17 cellular contexts compared by ENCODE assay signal in genomic region chr11:93528252-93528651, GRCh38. TPM values are rescaled to one million over a fixed set of nuclear protein-coding genes. Genes with fewer than 3 reads are reported as not detected.
DNase-seq lines count a peak whose midpoint lies in the region; ATAC-seq and TF ChIP-seq lines count a peak whose summit lies in the region.
"Had no signal": no experiment of that assay in that cellular context is flagged by ENCODE, and none has a peak within 500 bp of the region (broad histone marks: within the 10 kb centered on the region; RNA-seq: fewer than 3 reads in every experiment).

No MANE protein-coding gene starts in this region.

- CTCF ChIA-PET in naive thymus-derived CD4-positive, alpha-beta T cell (lab: Charles Lee), result interaction anchor here (1.7 kb wide), 1 partner anchor 13 kb away, joined by 4 read pairs; no protein-coding TSS in a partner anchor

- POLR2A ChIA-PET in naive thymus-derived CD4-positive, alpha-beta T cell (lab: Charles Lee), result no interaction called here

- H3K4me1 Mint-ChIP-seq in naive thymus-derived CD4-positive, alpha-beta T cell, result peaks cover 7 to 88% (median 26%) of the 10 kb centered on the region in 7 donors

- H3K4me1 ChIP-seq in ascending aorta, result peaks cover 13 to 24% of the 10 kb centered on the region in 2 donors
- peaks cover 70% of the 10 kb centered on the region for H3K4me1 ChIP-seq in lower lobe of right lung
- peaks cover 7 to 63% (median 32%) of the 10 kb centered on the region in 5 donors for H3K4me1 ChIP-seq in subcutaneous abdominal adipose tissue (ENCODE audit: control insufficient read depth in 5 of 5, insufficient read depth in 5 of 5, low read length in 5 of 5)
- H3K4me1 ChIP-seq in naive thymus-derived CD4-positive, alpha-beta T cell (ENCODE audit: control insufficient read depth in 2 of 2, insufficient read depth in 2 of 2, low read length in 2 of 2), result no peaks in the 10 kb centered on the region

- peak overlapping the region in 1 of 9 donors; percentile 30 for H3K27ac Mint-ChIP-seq in naive thymus-derived CD4-positive, alpha-beta T cell
- H3K27ac Mint-ChIP-seq: stimulated activated memory B cell treated with anti-CD40 and anti-IgM and Interleukin-4, amounts not matched to agents 10 μg/mL and 1 μg/mL and 100 μg/mL, for 72 hours had no signal

- ATAC-seq in lower lobe of right lung (no peak), HG02759 (IDR thresholded peaks at IDR 0.05; ENCODE audit: unreplicated experiment) (no peak)
- ATAC-seq in naive thymus-derived CD4-positive, alpha-beta T cell, result no peak
- ATAC-seq: stimulated activated memory B cell treated with anti-CD40 and anti-IgM and Interleukin-4, amounts not matched to agents 10 μg/mL and 1 μg/mL and 100 μg/mL, for 72 hours had no signal

- H3K4me3 ChIP-seq in ascending aorta (no peak overlapping the region), lower lobe of right lung (no peak overlapping the region), subcutaneous abdominal adipose tissue (ENCODE audit: low read depth in 1 of 5, low read length in 5 of 5) (no peak overlapping the region)
- H3K4me3 ChIP-seq in naive thymus-derived CD4-positive, alpha-beta T cell (ENCODE audit: low read length), result no peak overlapping the region
- H3K4me3 ChIP-seq: pancreas, Peyer's patch had no signal

- DNase-seq in DMS 273 (lab: John Stamatoyannopoulos, UW; ENCODE audit: unreplicated experiment), result peak; percentile 42
- DNase-seq in DMS 273 treated with DMSO at 0.1 percent for 48 hours (lab: John Stamatoyannopoulos, UW), result no peak
- no peak for DNase-seq in ascending aorta (ENCODE audit: low spot score in 2 of 2)
- no peak for DNase-seq in lower lobe of right lung
- no peak for DNase-seq in naive thymus-derived CD4-positive, alpha-beta T cell
- no peak for DNase-seq in mucosa of gallbladder (ENCODE audit: low spot score)
- DNase-seq: 8988T; activated CD4-positive, alpha-beta T cell treated with anti-CD3 and anti-CD28 coated beads, Interleukin-2, amount 50 U/mL, for 4 hours; activated naive CD4-positive, alpha-beta T cell treated with Interleukin-2 at 50 U/mL for 16 hours; Caco-2; NCI-H1436 treated with DMSO at 0.1 percent for 48 hours; pancreas; Peyer's patch; stimulated activated CD4-positive, alpha-beta T cell treated with anti-CD3 and anti-CD28 coated beads, Interleukin-4, amount 100 ng/mL, for 1 hour had no signal

- peak overlapping the region in 1 of 5 donors; percentile 37 for H3K9ac ChIP-seq in subcutaneous abdominal adipose tissue (ENCODE audit: low read length in 5 of 5)

- intact Hi-C loops in ascending aorta (cut with DNase I), result loop anchor here (5.0 kb wide), 1 partner anchor 44 kb away; no protein-coding TSS in a partner anchor
- intact Hi-C loops in lower lobe of right lung (cut with DNase I), result no loop called here
- intact Hi-C loops in naive thymus-derived CD4-positive, alpha-beta T cell (cut with micrococcal nuclease), result loop anchor here in 1 of 2 donors (10.0 kb wide), 1 partner anchor 597 kb away; the partner anchor contains the start of gene PANX1

- no peak overlapping the region for H3K4me3 Mint-ChIP-seq in naive thymus-derived CD4-positive, alpha-beta T cell
- H3K4me3 Mint-ChIP-seq: stimulated activated memory B cell treated with anti-CD40 and anti-IgM and Interleukin-4, amounts not matched to agents 10 μg/mL and 1 μg/mL and 100 μg/mL, for 72 hours had no signal

- TF ChIP-seq CTCF in ascending aorta (IDR thresholded peaks at IDR 0.05), result no peak
- TF ChIP-seq CTCF in lower lobe of right lung (IDR thresholded peaks at IDR 0.05), result no peak

- peaks cover 0 to 12% (median 0%) of the 10 kb centered on the region in 5 donors for H3K36me3 Mint-ChIP-seq in naive thymus-derived CD4-positive, alpha-beta T cell
- H3K36me3 Mint-ChIP-seq: stimulated activated memory B cell treated with anti-CD40 and anti-IgM and Interleukin-4, amounts not matched to agents 10 μg/mL and 1 μg/mL and 100 μg/mL, for 72 hours had no signal

- no peaks in the 10 kb centered on the region for H3K9me3 Mint-ChIP-seq in naive thymus-derived CD4-positive, alpha-beta T cell
- H3K9me3 Mint-ChIP-seq: stimulated activated memory B cell treated with anti-CD40 and anti-IgM and Interleukin-4, amounts not matched to agents 10 μg/mL and 1 μg/mL and 100 μg/mL, for 72 hours had no signal

- H3K27me3 ChIP-seq in ascending aorta (no peaks in the 10 kb centered on the region), lower lobe of right lung (ENCODE audit: low read depth) (no peaks in the 10 kb centered on the region), subcutaneous abdominal adipose tissue (ENCODE audit: control insufficient read depth in 5 of 5, insufficient read depth in 4 of 5, low read length in 5 of 5) (no peaks in the 10 kb centered on the region)
- no peaks in the 10 kb centered on the region for H3K27me3 ChIP-seq in naive thymus-derived CD4-positive, alpha-beta T cell (ENCODE audit: control insufficient read depth in 2 of 2, insufficient read depth in 2 of 2, low read length in 2 of 2)
- H3K27me3 ChIP-seq: pancreas, Peyer's patch had no signal

- no peaks in the 10 kb centered on the region for H3K27me3 Mint-ChIP-seq in naive thymus-derived CD4-positive, alpha-beta T cell
- H3K27me3 Mint-ChIP-seq: stimulated activated memory B cell treated with anti-CD40 and anti-IgM and Interleukin-4, amounts not matched to agents 10 μg/mL and 1 μg/mL and 100 μg/mL, for 72 hours had no signal

- H3K9me3 ChIP-seq in ascending aorta (no peaks in the 10 kb centered on the region), lower lobe of right lung (no peaks in the 10 kb centered on the region), subcutaneous abdominal adipose tissue (ENCODE audit: control insufficient read depth in 5 of 5, low read length in 5 of 5) (no peaks in the 10 kb centered on the region)
- H3K9me3 ChIP-seq in naive thymus-derived CD4-positive, alpha-beta T cell (ENCODE audit: control insufficient read depth in 2 of 3, low read length in 3 of 3), result no peaks in the 10 kb centered on the region
- H3K9me3 ChIP-seq: Caco-2, pancreas, Peyer's patch had no signal

- H3K36me3 ChIP-seq in ascending aorta (no peaks in the 10 kb centered on the region), lower lobe of right lung (no peaks in the 10 kb centered on the region), subcutaneous abdominal adipose tissue (ENCODE audit: control insufficient read depth in 5 of 5, insufficient read depth in 5 of 5, low read length in 5 of 5) (no peaks in the 10 kb centered on the region)
- H3K36me3 ChIP-seq in naive thymus-derived CD4-positive, alpha-beta T cell (ENCODE audit: control insufficient read depth in 2 of 3, insufficient read depth in 3 of 3, low read length in 3 of 3), result no peaks in the 10 kb centered on the region
- H3K36me3 ChIP-seq: pancreas, Peyer's patch had no signal

- H3K27ac ChIP-seq in ascending aorta (peak overlapping the region; percentile 78 to 85), lower lobe of right lung (peak overlapping the region; percentile 73), subcutaneous abdominal adipose tissue (ENCODE audit: low read depth, low read length) (peak overlapping the region; percentile 54)
- no peak overlapping the region for H3K27ac ChIP-seq in naive thymus-derived CD4-positive, alpha-beta T cell (ENCODE audit: low read depth, low read length)

RNA-seq across cellular contexts. Expression of gene SMCO4, which starts 14.9 kb away (rescaled TPM):
- total RNA-seq in ascending aorta, result 89.2 TPM
- 73.5 TPM for total RNA-seq in lower lobe of right lung
- total RNA-seq in naive thymus-derived CD4-positive, alpha-beta T cell, result 10 to 100 TPM in 2 of 5 experiments, 1 to 10 TPM in 3; 2.9 to 34.7 (median 5.9) TPM
- 1 to 10 TPM in 1 of 2 donors, under 1 TPM in 1; 0.97 to 3.9 TPM for polyA plus RNA-seq in naive thymus-derived CD4-positive, alpha-beta T cell
- total RNA-seq in mucosa of gallbladder, result 62.4 TPM
